In the genomic region with DNA sequence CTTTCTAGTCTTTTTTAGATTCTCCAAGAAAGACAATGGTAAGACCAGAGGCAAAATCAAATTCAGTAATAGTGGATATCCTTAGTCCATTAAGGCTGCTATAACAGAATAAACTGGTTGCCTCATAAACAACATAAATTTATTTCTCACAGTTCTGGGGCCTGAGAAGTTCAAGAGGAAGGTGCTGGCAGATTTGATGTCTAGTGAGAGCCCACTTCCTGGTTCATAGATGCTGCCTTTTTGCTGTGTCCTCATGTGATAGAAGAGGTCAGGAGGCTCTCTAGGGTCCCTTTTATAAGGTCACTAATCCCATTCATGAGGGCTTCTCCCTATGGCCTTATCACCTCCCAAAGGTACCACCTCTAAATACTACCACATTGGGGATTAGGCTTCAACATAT, we compare ENCODE assay signal across 22 cellular contexts.
"Had no signal": no experiment of that assay in that cellular context is flagged by ENCODE, and none has a peak within 500 bp of the region (broad histone marks: within the 10 kb centered on the region; RNA-seq: fewer than 3 reads in every experiment).

No MANE protein-coding gene starts in this region.

- ATAC-seq: Panc1, PC-3 had no signal

- DNase-seq: Karpas-422, KG1, MV-4-11, NCI-H1048, NCI-H1105, NCI-H1417, NCI-H146, NCI-H1694 treated with DMSO at 0.1 percent for 48 hours, NCI-H1930, NCI-H2081, NCI-H2171, NCI-H226, NCI-H446, NCI-H510A, NCI-H524 treated with DMSO at 0.1 percent for 48 hours, NCI-H69, NCI-H774, PC-3, SHP77, SK-N-SH, T-helper 1 cell had no signal
